In genomic region chr16:749010-749409, GRCh38 we compare ENCODE assay signal across 20 cellular contexts. TPM values are rescaled to one million over a fixed set of nuclear protein-coding genes. Genes with fewer than 3 reads are reported as not detected.
DNase-seq lines count a peak whose midpoint lies in the region; ATAC-seq and TF ChIP-seq lines count a peak whose summit lies in the region.
"Had no signal": no experiment of that assay in that cellular context is flagged by ENCODE, and none has a peak within 500 bp of the region (broad histone marks: within the 10 kb centered on the region; RNA-seq: fewer than 3 reads in every experiment).

No MANE protein-coding gene starts in this region.

- TF ChIP-seq CTCF in AG04450 (IDR thresholded peaks at IDR 0.05; ENCODE audit: low read depth, low read length) (no peak), mammary epithelial cell (conservative IDR thresholded peaks at IDR 0.05 in 1 of 2, IDR thresholded peaks at IDR 0.05 in 1 of 2; ENCODE audit: extremely low read depth in 1 of 2, insufficient read depth in 1 of 2, low read depth in 1 of 2, low read length in 2 of 2) (no peak)

- no peak for ATAC-seq in GM19351 (IDR thresholded peaks at IDR 0.05; ENCODE audit: unreplicated experiment)

- H3K4me2 ChIP-seq in GM23248 (ENCODE audit: unreplicated experiment) (peak overlapping the region; percentile 66), mammary epithelial cell (ENCODE audit: insufficient read depth, low read depth, low read length) (no peak overlapping the region)

- no peaks in the 10 kb centered on the region for H3K4me1 Mint-ChIP-seq in T-helper 2 cell treated with Interferon-gamma antibody and Interleukin-4, amounts not matched to agents 5 μg/mL and 100 μg/mL, for 36 hours (ENCODE audit: low read depth)

- H3K27me3 ChIP-seq in AG04450 (ENCODE audit: control insufficient read depth, insufficient read depth, low read length): peaks cover 12% of the 10 kb centered on the region
- peaks cover 5% of the 10 kb centered on the region; the same call in 1 of the 2 replicates for H3K27me3 ChIP-seq in GM23248 (replicated peaks; ENCODE audit: insufficient read depth)
- no peaks in the 10 kb centered on the region for H3K27me3 ChIP-seq in mammary epithelial cell (ENCODE audit: insufficient read depth, low read length)
- H3K27me3 ChIP-seq: vagina had no signal

- H4K20me1 ChIP-seq in GM23248 (ENCODE audit: insufficient read depth) (no peaks in the 10 kb centered on the region), mammary epithelial cell (ENCODE audit: insufficient read depth, low read length) (no peaks in the 10 kb centered on the region)

- no peak overlapping the region for H2AFZ ChIP-seq in GM23248
- H2AFZ ChIP-seq in mammary epithelial cell (ENCODE audit: low read depth, low read length): no peak overlapping the region

- no peak overlapping the region for H3K4me3 Mint-ChIP-seq in T-helper 2 cell treated with Interferon-gamma antibody and Interleukin-4, amounts not matched to agents 5 μg/mL and 100 μg/mL, for 36 hours
- H3K4me3 Mint-ChIP-seq: neural crest cell had no signal

- no peak overlapping the region for H3K4me3 ChIP-seq in AG04450 (ENCODE audit: low read depth, low read length)
- H3K4me3 ChIP-seq in GM23248: no peak overlapping the region
- no peak overlapping the region for H3K4me3 ChIP-seq in mammary epithelial cell (replicated peaks in 1 of 3; ENCODE audit: insufficient read depth in 1 of 3, low read depth in 2 of 3, low read length in 3 of 3)
- H3K4me3 ChIP-seq: coronary artery, vagina had no signal

- in situ Hi-C loops in GM23248 (cut with MboI): no loop called here
- in situ Hi-C loops in mammary epithelial cell (cut with MboI; ENCODE audit: low sequenced_read_pairs in 2 of 2): loop anchor here in 1 of 2 donors (5.0 kb wide), 1 partner anchor 38 kb away; the partner anchor contains the start of genes CHTF18 and RPUSD1

- no peak overlapping the region for H3K27ac Mint-ChIP-seq in T-helper 2 cell treated with Interferon-gamma antibody and Interleukin-4, amounts not matched to agents 5 μg/mL and 100 μg/mL, for 36 hours

- peak; percentile 44 for DNase-seq in AG04450 (ENCODE audit: low read depth, low spot score)
- peak; percentile 91 for DNase-seq in GM23248
- peak; percentile 54 for DNase-seq in mammary epithelial cell
- DNase-seq in iris pigment epithelial cell (ENCODE audit: low read depth): peak; percentile 78
- no peak for DNase-seq in NCI-H187 treated with DMSO at 0.1 percent for 48 hours (lab: John Stamatoyannopoulos, UW)
- DNase-seq in SKM-1 (lab: John Stamatoyannopoulos, UW; ENCODE audit: unreplicated experiment): no peak
- DNase-seq in T-helper 2 cell treated with Interferon-gamma antibody and Interleukin-4, amounts not matched to agents 5 μg/mL and 100 μg/mL, for 36 hours (ENCODE audit: low spot score): no peak
- DNase-seq: activated CD8-positive, alpha-beta memory T cell treated with anti-CD3 and anti-CD28 coated beads, Interleukin-2, amount 50 U/mL, for 48 hours; aorta; GF-D8; islet precursor cell; NCI-H2029; NCI-H510A treated with DMSO at 0.1 percent for 48 hours; retina; SHP77 treated with DMSO at 0.1 percent for 48 hours; stimulated activated CD4-positive, alpha-beta T cell treated with anti-CD3 and anti-CD28 coated beads, Interleukin-2, amount 100 ng/mL, for 24 hours had no signal

- CTCF ChIA-PET in AG04450 (lab: Charles Lee): interaction anchor here (0.5 to 1.1 kb wide), 4 partner anchors 37 to 699 kb away, joined by 3 to 7 read pairs (median 6); no protein-coding TSS in a partner anchor
- CTCF ChIA-PET in mammary epithelial cell (lab: Charles Lee; ENCODE audit: low non-redundant PET): interaction anchor here (0.6 to 0.9 kb wide), 2 partner anchors 34 to 436 kb away, joined by 6 to 8 read pairs; no protein-coding TSS in a partner anchor

- peaks cover 8% of the 10 kb centered on the region for H3F3A ChIP-seq in GM23248 (ENCODE audit: insufficient read depth)

- H3K79me2 ChIP-seq in GM23248 (ENCODE audit: insufficient read depth): no peaks in the 10 kb centered on the region
- no peaks in the 10 kb centered on the region for H3K79me2 ChIP-seq in mammary epithelial cell (ENCODE audit: insufficient read depth, low read length)

- H3K9ac ChIP-seq in GM23248 (no peak overlapping the region), mammary epithelial cell (ENCODE audit: insufficient read depth, low read length) (no peak overlapping the region)

- no peak overlapping the region for H3K27ac ChIP-seq in AG04450 (ENCODE audit: low read depth, low read length)
- H3K27ac ChIP-seq in GM23248: peak overlapping the region; percentile 72
- H3K27ac ChIP-seq in mammary epithelial cell (ENCODE audit: insufficient read depth, low read depth, low read length): no peak overlapping the region
- H3K27ac ChIP-seq: coronary artery, vagina had no signal

- H3K9me2 ChIP-seq in GM23248 (ENCODE audit: insufficient read depth): no peaks in the 10 kb centered on the region

- BruUV-seq in mammary epithelial cell (replicated peaks; lab: Mats Ljungman, UMichigan): no TSS peak

- 67 to 69% methylated on average over 6 of the region's 6 CpGs for WGBS in GM23248 (ENCODE audit: low coverage in 1 of 2, low lambda C conversion rate in 2 of 2, missing lambda C conversion rate in 2 of 2), 2 experiments
- WGBS in mammary epithelial cell (ENCODE audit: low coverage, missing lambda C conversion rate): 27% methylated on average over 6 of the region's 6 CpGs

- H3K4me1 ChIP-seq in GM23248 (ENCODE audit: insufficient read depth) (peaks cover 11% of the 10 kb centered on the region), mammary epithelial cell (ENCODE audit: insufficient read depth, low read length) (peaks cover 5% of the 10 kb centered on the region)
- H3K4me1 ChIP-seq: vagina had no signal

- H3K9me3 ChIP-seq in AG04450 (ENCODE audit: control insufficient read depth, insufficient read depth, low read length) (no peaks in the 10 kb centered on the region; the same call in 1 of the 2 replicates), GM23248 (ENCODE audit: low read depth) (no peaks in the 10 kb centered on the region), mammary epithelial cell (replicated peaks; ENCODE audit: insufficient read depth, low read length) (no peaks in the 10 kb centered on the region)
- H3K9me3 ChIP-seq: vagina had no signal

- H3K36me3 ChIP-seq in GM23248 (ENCODE audit: low read depth) (no peaks in the 10 kb centered on the region), mammary epithelial cell (ENCODE audit: insufficient read depth, low read length) (no peaks in the 10 kb centered on the region)
- H3K36me3 ChIP-seq: vagina had no signal

- dilution Hi-C loops in mammary epithelial cell (cut with HindIII; ENCODE audit: low sequenced_read_pairs): no loop called here

- no peaks in the 10 kb centered on the region for H3K9me3 Mint-ChIP-seq in T-helper 2 cell treated with Interferon-gamma antibody and Interleukin-4, amounts not matched to agents 5 μg/mL and 100 μg/mL, for 36 hours
- H3K9me3 Mint-ChIP-seq: neural crest cell had no signal

- POLR2A ChIA-PET in AG04450 (lab: Yijun Ruan, JAX): interaction anchor here (0.7 to 1.1 kb wide), 4 partner anchors 12 to 130 kb away, joined by 3 to 6 read pairs (median 4); partner anchors contain the start of genes CHTF18, MSLN and RPUSD1

- intact Hi-C loops in mammary epithelial cell (cut with micrococcal nuclease): no loop called here

- no peaks in the 10 kb centered on the region for H3K36me3 Mint-ChIP-seq in T-helper 2 cell treated with Interferon-gamma antibody and Interleukin-4, amounts not matched to agents 5 μg/mL and 100 μg/mL, for 36 hours (ENCODE audit: low read depth)

- H3K27me3 Mint-ChIP-seq in T-helper 2 cell treated with Interferon-gamma antibody and Interleukin-4, amounts not matched to agents 5 μg/mL and 100 μg/mL, for 36 hours (ENCODE audit: low read depth): no peaks in the 10 kb centered on the region

RNA-seq across cellular contexts. Expression of gene CIAO3, which starts 8.2 kb away (rescaled TPM):
- polyA plus RNA-seq in AG04450 (2011; rRNA removed) (14.4 and 17.6 TPM in 2 replicates), GM23248 (2016; fragmentation: Nextera tagmentation; extraction: Ambion mirVana) (24.5 and 27.8 TPM in 2 replicates), mammary epithelial cell (19.9 TPM)
- polyA minus RNA-seq in AG04450 (2011; rRNA and poly(A)+ RNA removed): 21.5 and 22.8 TPM in 2 replicates
- total RNA-seq in GM23248 (2014; rRNA removed; shearing (Covaris generic)): 24.0 and 37.5 TPM in 2 replicates
- total RNA-seq in mammary epithelial cell: 10 to 100 TPM; 28.7 to 28.8 TPM
- 9.3 TPM for polyA minus RNA-seq in mammary epithelial cell

RNA-seq across cellular contexts. Expression of gene MSLN, which starts 11.5 kb away (rescaled TPM):
- polyA plus RNA-seq in AG04450 (2011; rRNA removed) (0.11 and 0.17 TPM in 2 replicates), GM23248 (2016; fragmentation: Nextera tagmentation; extraction: Ambion mirVana) (not detected in 2 replicates), mammary epithelial cell (0.88 TPM)
- not detected in 2 replicates for polyA minus RNA-seq in AG04450 (2011; rRNA and poly(A)+ RNA removed)
- not detected in 2 replicates for total RNA-seq in GM23248 (2014; rRNA removed; shearing (Covaris generic))
- 10 to 100 TPM in 1 of 2 donors, 1 to 10 TPM in 1; 1.4 to 17.8 TPM for total RNA-seq in mammary epithelial cell
- not detected for polyA minus RNA-seq in mammary epithelial cell
- total RNA-seq: neural crest cell, vagina had no signal

RNA-seq across cellular contexts. Expression of gene HAGHL, which starts 22.1 kb away (rescaled TPM):
- polyA plus RNA-seq in AG04450 (2011; rRNA removed): 4.2 and 5.5 TPM in 2 replicates
- 1.2 and 3.5 TPM in 2 replicates for polyA minus RNA-seq in AG04450 (2011; rRNA and poly(A)+ RNA removed)
- total RNA-seq in GM23248 (2014; rRNA removed; shearing (Covaris generic)): 5.8 and 7.8 TPM in 2 replicates
- polyA plus RNA-seq in GM23248 (2016; fragmentation: Nextera tagmentation; extraction: Ambion mirVana): 10.8 and 64.8 TPM in 2 replicates
- 10 to 100 TPM in 1 of 2 donors, 1 to 10 TPM in 1; 8.0 to 20.2 TPM for total RNA-seq in mammary epithelial cell
- polyA plus RNA-seq in mammary epithelial cell: 8.0 TPM
- polyA minus RNA-seq in mammary epithelial cell: 1.0 TPM

RNA-seq across cellular contexts. Expression of gene CCDC78, which starts 22.8 kb away (rescaled TPM):
- polyA plus RNA-seq in AG04450 (2011; rRNA removed) (1.1 and 1.5 TPM in 2 replicates), GM23248 (2016; fragmentation: Nextera tagmentation; extraction: Ambion mirVana) (0.78 and 1.1 TPM in 2 replicates), mammary epithelial cell (3.5 TPM)
- polyA minus RNA-seq in AG04450 (2011; rRNA and poly(A)+ RNA removed): 0.78 and 1.8 TPM in 2 replicates
- 1.0 and 9.5 TPM in 2 replicates for total RNA-seq in GM23248 (2014; rRNA removed; shearing (Covaris generic))
- 1 to 10 TPM; 3.0 to 5.8 TPM for total RNA-seq in mammary epithelial cell
- polyA minus RNA-seq in mammary epithelial cell: not detected

RNA-seq across cellular contexts. Expression of gene ANTKMT, which starts 28.1 kb away (rescaled TPM):
- 5.3 and 6.7 TPM in 2 replicates for polyA plus RNA-seq in AG04450 (2011; rRNA removed)
- 1.1 and 1.8 TPM in 2 replicates for polyA minus RNA-seq in AG04450 (2011; rRNA and poly(A)+ RNA removed)
- 20.4 and 34.8 TPM in 2 replicates for total RNA-seq in GM23248 (2014; rRNA removed; shearing (Covaris generic))
- 33.3 and 33.5 TPM in 2 replicates for polyA plus RNA-seq in GM23248 (2016; fragmentation: Nextera tagmentation; extraction: Ambion mirVana)
- 10 to 100 TPM; 13.5 to 35.4 TPM for total RNA-seq in mammary epithelial cell
- polyA plus RNA-seq in mammary epithelial cell: 12.6 TPM
- 0.72 TPM for polyA minus RNA-seq in mammary epithelial cell

Comparison
In these comparisons a context has a peak if more than half of its experiments do, and no peak if none do; other contexts are left out.
1. DNase-seq: peak in AG04450 (single experiment), GM23248 (single experiment), mammary epithelial cell (single experiment) and iris pigment epithelial cell (single experiment); none in NCI-H187 treated with DMSO at 0.1 percent for 48 hours (single experiment), SKM-1 (single experiment) and T-helper 2 cell treated with Interferon-gamma antibody and Interleukin-4, amounts not matched to agents 5 μg/mL and 100 μg/mL, for 36 hours (single experiment).